10 cellular contexts compared by ENCODE assay signal in the genomic region with DNA sequence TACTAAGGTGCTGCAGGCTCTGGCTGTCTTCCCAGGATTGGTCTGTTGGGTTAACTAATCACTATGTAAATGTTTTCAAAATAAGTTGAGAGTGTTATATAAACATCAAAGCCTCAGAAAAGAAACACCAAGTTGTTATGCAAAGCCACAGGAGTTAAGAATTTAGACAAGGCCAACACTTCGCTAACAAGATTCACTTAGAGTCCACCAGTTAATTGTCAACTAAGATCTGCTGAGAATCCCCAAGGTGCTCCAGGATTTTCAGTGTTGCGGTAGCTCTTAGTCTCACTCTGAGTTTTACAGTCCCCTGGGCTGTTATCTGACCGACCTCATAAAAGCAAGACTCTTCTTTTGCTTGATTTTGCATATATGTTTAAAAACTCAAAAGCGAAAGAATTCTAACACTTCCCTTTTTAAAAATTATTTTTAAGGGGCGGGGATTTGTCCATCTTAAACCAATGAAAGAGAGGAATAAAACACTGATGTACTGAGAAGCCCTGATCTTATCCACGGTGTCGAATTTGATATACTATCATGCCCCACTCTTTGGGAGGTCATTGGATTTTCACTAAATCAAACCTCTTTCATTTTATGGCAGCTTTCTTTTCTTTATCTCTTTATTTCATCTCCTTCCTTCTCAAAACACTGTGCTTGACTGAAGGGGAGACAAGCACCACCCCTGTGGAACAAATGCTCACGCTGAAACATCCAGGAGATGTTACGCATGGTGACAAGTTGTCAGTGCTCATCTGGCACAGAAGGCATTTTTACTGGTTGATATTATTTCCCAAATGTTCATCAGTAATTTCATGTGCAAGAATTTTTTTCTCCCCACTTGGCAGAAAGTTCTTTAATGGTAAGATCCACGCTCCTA. TPM values are rescaled to one million over a fixed set of nuclear protein-coding genes. Genes with fewer than 3 reads are reported as not detected.
DNase-seq lines count a peak whose midpoint lies in the region; ATAC-seq and TF ChIP-seq lines count a peak whose summit lies in the region.
"Had no signal": no experiment of that assay in that cellular context is flagged by ENCODE, and none has a peak within 500 bp of the region (broad histone marks: within the 10 kb centered on the region; RNA-seq: fewer than 3 reads in every experiment).

No MANE protein-coding gene starts in this region.

- H3K79me2 ChIP-seq in PC-3 (ENCODE audit: low read length): peaks cover 81% of the 10 kb centered on the region

- no peak overlapping the region for H2AFZ ChIP-seq in PC-3 (ENCODE audit: low read length)

- DNase-seq in HEK293T (ENCODE audit: extremely low spot score): no peak
- no peak for DNase-seq in PC-3
- no peak for DNase-seq in BE2C
- no peak for DNase-seq in NCI-H446 treated with DMSO at 0.1 percent for 48 hours (lab: John Stamatoyannopoulos, UW)
- no peak for DNase-seq in activated CD8-positive, alpha-beta memory T cell treated with anti-CD3 and anti-CD28 coated beads for 24 hours
- no peak for DNase-seq in DMS79 treated with DMSO at 0.1 percent for 48 hours (lab: John Stamatoyannopoulos, UW)

- H3F3A ChIP-seq in PC-3 (ENCODE audit: low read length, unreplicated experiment): no peaks in the 10 kb centered on the region

- H3K27ac ChIP-seq in PC-3 (ENCODE audit: low read length): peak overlapping the region; percentile 58

- peaks cover 21% of the 10 kb centered on the region; the same call in 1 of the 2 replicates for H4K20me1 ChIP-seq in PC-3 (ENCODE audit: low read length)

- no peaks in the 10 kb centered on the region; the same call in 1 of the 2 replicates for H3K36me3 ChIP-seq in PC-3 (ENCODE audit: low read depth, low read length)
- H3K36me3 ChIP-seq in BE2C: no peaks in the 10 kb centered on the region

- no TSS peak for BruUV-seq in PC-3 (replicated peaks; lab: Mats Ljungman, UMichigan)

- intact Hi-C loops in PC-3 (cut with micrococcal nuclease): loop anchor here (2.0 kb wide), 1 partner anchor 23 kb away; no protein-coding TSS in a partner anchor

- TF ChIP-seq CTCF in PC-3 (conservative IDR thresholded peaks at IDR 0.05; ENCODE audit: low read depth, low read length) (no peak), BE2C (IDR thresholded peaks at IDR 0.05; ENCODE audit: low read depth, low read length) (no peak)

- H3K4me1 ChIP-seq in PC-3 (ENCODE audit: insufficient read depth, low read length) (peaks cover 27% of the 10 kb centered on the region), mononuclear cell (ENCODE audit: insufficient read depth, low read length) (peaks cover 92% of the 10 kb centered on the region), BE2C (peaks cover 2% of the 10 kb centered on the region; the same call in 1 of the 2 replicates)

- CTCF ChIA-PET in HEK293T (lab: Yijun Ruan, JAX): interaction anchor here (0.7 to 1.0 kb wide), 2 partner anchors 37 to 110 kb away, joined by 3 to 4 read pairs; no protein-coding TSS in a partner anchor
- CTCF ChIA-PET in PC-3 (lab: Charles Lee): interaction anchor here (0.5 to 1.4 kb wide), 2 partner anchors 19 to 36 kb away, joined by 3 to 13 read pairs; no protein-coding TSS in a partner anchor

- H3K4me3 ChIP-seq in PC-3 (ENCODE audit: low read length): no peak overlapping the region
- peak overlapping the region; percentile 8 for H3K4me3 ChIP-seq in mononuclear cell (ENCODE audit: low read length)
- H3K4me3 ChIP-seq in BE2C (ENCODE audit: low read depth, low read length): no peak overlapping the region
- H3K4me3 ChIP-seq: lung had no signal

- H3K9me3 ChIP-seq in PC-3 (ENCODE audit: low read length): no peaks in the 10 kb centered on the region
- H3K9me3 ChIP-seq in mononuclear cell (ENCODE audit: low read depth, low read length): no peaks in the 10 kb centered on the region
- no peaks in the 10 kb centered on the region for H3K9me3 ChIP-seq in BE2C

- POLR2A ChIA-PET in HEK293T (lab: Yijun Ruan, JAX) (interaction anchor here (0.8 kb wide), 1 partner anchor 8 kb away, joined by 3 read pairs; no protein-coding TSS in a partner anchor), PC-3 (lab: Charles Lee; ENCODE audit: unreplicated experiment) (no interaction called here)

- H3K9me2 ChIP-seq in PC-3 (replicated peaks; ENCODE audit: low read length): no peaks in the 10 kb centered on the region

- H3K4me2 ChIP-seq in PC-3 (ENCODE audit: low read length): peak overlapping the region; percentile 11; the same call in 1 of the 2 replicates

- peak overlapping the region; percentile 26; the same call in 1 of the 2 replicates for H3K9ac ChIP-seq in PC-3 (ENCODE audit: low read length)

- no peaks in the 10 kb centered on the region for H3K27me3 ChIP-seq in PC-3 (ENCODE audit: low read length)
- H3K27me3 ChIP-seq in mononuclear cell (ENCODE audit: insufficient read depth, low read length): no peaks in the 10 kb centered on the region
- H3K27me3 ChIP-seq in BE2C: no peaks in the 10 kb centered on the region

- ATAC-seq in GM18870 (IDR thresholded peaks at IDR 0.05; ENCODE audit: unreplicated experiment) (peak; percentile 75), PC-3 (peak; percentile 39)

TF ChIP-seq in HEK293T, 16 proteins besides CTCF, POLR2A, EP300 and RAD21:
- TF ChIP-seq, protein P1, sequence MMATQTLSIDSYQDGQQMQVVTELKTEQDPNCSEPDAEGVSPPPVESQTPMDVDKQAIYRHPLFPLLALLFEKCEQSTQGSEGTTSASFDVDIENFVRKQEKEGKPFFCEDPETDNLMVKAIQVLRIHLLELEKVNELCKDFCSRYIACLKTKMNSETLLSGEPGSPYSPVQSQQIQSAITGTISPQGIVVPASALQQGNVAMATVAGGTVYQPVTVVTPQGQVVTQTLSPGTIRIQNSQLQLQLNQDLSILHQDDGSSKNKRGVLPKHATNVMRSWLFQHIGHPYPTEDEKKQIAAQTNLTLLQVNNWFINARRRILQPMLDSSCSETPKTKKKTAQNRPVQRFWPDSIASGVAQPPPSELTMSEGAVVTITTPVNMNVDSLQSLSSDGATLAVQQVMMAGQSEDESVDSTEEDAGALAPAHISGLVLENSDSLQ (IDR thresholded peaks at IDR 0.05): peak; percentile 47
- TF ChIP-seq SP1 (IDR thresholded peaks at IDR 0.05): no peak
TF ChIP-seq in HEK293T: peak in this region for 1.

RNA-seq across cellular contexts. Expression of gene NIN, which starts 7.0 kb away (rescaled TPM):
- total RNA-seq in PC-3 (2014; rRNA removed) (34.3 and 40.1 TPM in 2 replicates), mononuclear cell (119 TPM)
- 9.4 TPM for polyA plus RNA-seq in BE2C (2012; ENCODE audit: insufficient read depth, insufficient read length, low read depth)

RNA-seq across cellular contexts. Expression of gene ABHD12B, which starts 47.9 kb away (rescaled TPM):
- not detected in 2 replicates for total RNA-seq in PC-3 (2014; rRNA removed)
- total RNA-seq in mononuclear cell: not detected
- polyA plus RNA-seq in BE2C (2012; ENCODE audit: insufficient read depth, insufficient read length, low read depth): not detected
- total RNA-seq: T-helper 2 cell treated with Interferon-gamma antibody and Interleukin-4, amounts not matched to agents 100 ng/mL and 5 ng/mL, for 36 hours had no signal
